In genomic region chr22:21974058-21974649, GRCh38 we compare ENCODE assay signal across 22 cellular contexts. TPM values are rescaled to one million over a fixed set of nuclear protein-coding genes. Genes with fewer than 3 reads are reported as not detected.
DNase-seq lines count a peak whose midpoint lies in the region; ATAC-seq, FAIRE-seq and TF ChIP-seq lines count a peak whose summit lies in the region.
"Had no signal": no experiment of that assay in that cellular context is flagged by ENCODE, and none has a peak within 500 bp of the region (broad histone marks: within the 10 kb centered on the region; RNA-seq: fewer than 3 reads in every experiment).

No MANE protein-coding gene starts in this region.

- intact Hi-C loops in Calu3 (cut with micrococcal nuclease; ENCODE audit: unreplicated experiment) = no loop called here

- no peaks in the 10 kb centered on the region for H3K9me3 ChIP-seq in osteoblast (ENCODE audit: low read depth, low read length)
- H3K9me3 ChIP-seq: A549, HAP-1 had no signal

- H3K9me3 Mint-ChIP-seq in Calu3 (ENCODE audit: low read depth, unreplicated experiment) = no peaks in the 10 kb centered on the region
- H3K9me3 Mint-ChIP-seq: CD4-positive, alpha-beta T cell; CD8-positive, alpha-beta memory T cell; HFFc6 had no signal

- H3K4me3 ChIP-seq in bronchial epithelial cell (ENCODE audit: low read depth, low read length) (no peak overlapping the region), osteoblast (ENCODE audit: insufficient read depth, low read length) (no peak overlapping the region)
- H3K4me3 ChIP-seq: A549, HAP-1 had no signal

- H3K27ac ChIP-seq in osteoblast (ENCODE audit: low read depth, low read length) = no peak overlapping the region
- H3K27ac ChIP-seq: A549, C4-2B had no signal

- TF ChIP-seq CTCF in bronchial epithelial cell (IDR thresholded peaks at IDR 0.05; ENCODE audit: insufficient read depth, low read length, severe bottlenecking) (no peak), osteoblast (IDR thresholded peaks at IDR 0.05; ENCODE audit: extremely low read depth, low read depth, low read length) (no peak), Calu3 (IDR thresholded peaks at IDR 0.05; ENCODE audit: unreplicated experiment) (no peak)

- H3K27me3 ChIP-seq in bronchial epithelial cell (ENCODE audit: control insufficient read depth, insufficient read depth, low read length) (no peaks in the 10 kb centered on the region), osteoblast (ENCODE audit: insufficient read depth, low read length) (no peaks in the 10 kb centered on the region)

- no peak overlapping the region for H2AFZ ChIP-seq in osteoblast (ENCODE audit: low read length)

- ATAC-seq in HG03354 (IDR thresholded peaks at IDR 0.05; ENCODE audit: poor library complexity, severe bottlenecking, unreplicated experiment) = no peak
- ATAC-seq: A549 had no signal

- no peaks in the 10 kb centered on the region for H3K4me1 Mint-ChIP-seq in Calu3 (ENCODE audit: low read depth, unreplicated experiment)

- peaks cover 41% of the 10 kb centered on the region for H3K79me2 ChIP-seq in osteoblast (ENCODE audit: insufficient read depth, low read length)

- H3K36me3 ChIP-seq in bronchial epithelial cell (ENCODE audit: control insufficient read depth, insufficient read depth, low read length) = peaks cover 32% of the 10 kb centered on the region
- H3K36me3 ChIP-seq in osteoblast (ENCODE audit: insufficient read depth, low read length) = peaks cover 39% of the 10 kb centered on the region

- CTCF ChIA-PET in Calu3 (lab: Charles Lee) = no interaction called here

- peaks cover 43% of the 10 kb centered on the region for H4K20me1 ChIP-seq in osteoblast (ENCODE audit: insufficient read depth, low read length)

- no peak overlapping the region for H3K27ac Mint-ChIP-seq in Calu3 (ENCODE audit: unreplicated experiment)
- H3K27ac Mint-ChIP-seq: CD4-positive, alpha-beta T cell; HFFc6 had no signal

- H3K36me3 Mint-ChIP-seq in Calu3 (ENCODE audit: insufficient read depth, unreplicated experiment) = peaks cover 23% of the 10 kb centered on the region

- DNase-seq in EH (ENCODE audit: low read depth) (peak; percentile 3), M059J (ENCODE audit: low read depth) (peak; percentile 29), bronchial epithelial cell (ENCODE audit: low read depth) (no peak), osteoblast (ENCODE audit: insufficient read length, low spot score, missing footprints) (peak; percentile 30), retina (no peak), Calu3 (no peak)
- DNase-seq: 8988T; ACHN; CD4-positive, alpha-beta T cell; DMS53; DMS79 treated with DMSO at 0.1 percent for 48 hours; GF-D8; GOT3; HFFc6 had no signal

- H3K4me3 Mint-ChIP-seq in Calu3 (ENCODE audit: low read depth, unreplicated experiment) = no peak overlapping the region
- H3K4me3 Mint-ChIP-seq: CD4-positive, alpha-beta T cell; CD8-positive, alpha-beta memory T cell; HFFc6 had no signal

- H3K4me2 ChIP-seq in osteoblast (ENCODE audit: insufficient read depth, low read length) = no peak overlapping the region
- H3K4me2 ChIP-seq: A549 had no signal

- no TSS peak for BruUV-seq in Calu3 (replicated peaks; lab: Mats Ljungman, UMichigan)

- FAIRE-seq in bronchial epithelial cell (lab: Jason Lieb, UNC) = peak; percentile 50
- FAIRE-seq: A549, GM12891, GM18507, H54 had no signal

- H3K4me1 ChIP-seq in osteoblast (ENCODE audit: insufficient read depth, low read length) = no peaks in the 10 kb centered on the region
- H3K4me1 ChIP-seq: A549, HAP-1 had no signal

- no peaks in the 10 kb centered on the region for H3K27me3 Mint-ChIP-seq in Calu3 (ENCODE audit: unreplicated experiment)
- H3K27me3 Mint-ChIP-seq: CD4-positive, alpha-beta T cell; CD8-positive, alpha-beta memory T cell had no signal

RNA-seq across cellular contexts. Expression of gene TOP3B, which starts 8.4 kb away (rescaled TPM):
- 11.5 and 17.6 TPM in 2 replicates for total RNA-seq in M059J (2014; rRNA removed; shearing (Covaris generic))
- total RNA-seq in bronchial epithelial cell (24.7 and 27.9 TPM in 2 replicates), osteoblast (27.9 and 33.6 TPM in 2 replicates), Calu3 (2022) (45.1 and 48.0 TPM in 2 replicates)

RNA-seq across cellular contexts. Expression of gene PPM1F, which starts 21.5 kb away (rescaled TPM):
- total RNA-seq in M059J (2014; rRNA removed; shearing (Covaris generic)) = 15.4 and 20.9 TPM in 2 replicates
- total RNA-seq in bronchial epithelial cell (16.1 and 17.9 TPM in 2 replicates), osteoblast (22.8 and 24.5 TPM in 2 replicates), Calu3 (2022) (19.0 and 19.8 TPM in 2 replicates)

Comparison
In these comparisons a context has a peak if more than half of its experiments do, and no peak if none do; other contexts are left out.
1. DNase-seq: peak in EH (single experiment), M059J (single experiment) and osteoblast (single experiment); none in bronchial epithelial cell (single experiment), retina (single experiment) and Calu3 (single experiment).